17 cellular contexts compared by ENCODE assay signal in genomic region chr5:76606665-76607064, GRCh38.
DNase-seq lines count a peak whose midpoint lies in the region; ATAC-seq lines count a peak whose summit lies in the region.
"Had no signal": no experiment of that assay in that cellular context is flagged by ENCODE, and none has a peak within 500 bp of the region (broad histone marks: within the 10 kb centered on the region; RNA-seq: fewer than 3 reads in every experiment).

No MANE protein-coding gene starts in this region.

- H3K27ac Mint-ChIP-seq in activated T-cell treated with anti-CD3 and anti-CD28 coated beads, Interleukin-2, amount 50 U/mL, for 24 hours: peak overlapping the region; percentile 73
- H3K27ac Mint-ChIP-seq: memory B cell had no signal

- H3K4me1 Mint-ChIP-seq in activated T-cell treated with anti-CD3 and anti-CD28 coated beads, Interleukin-2, amount 50 U/mL, for 24 hours (ENCODE audit: low read depth): peaks cover 43% of the 10 kb centered on the region
- H3K4me1 Mint-ChIP-seq: memory B cell had no signal

- no peaks in the 10 kb centered on the region for H3K27me3 Mint-ChIP-seq in activated T-cell treated with anti-CD3 and anti-CD28 coated beads, Interleukin-2, amount 50 U/mL, for 24 hours
- H3K27me3 Mint-ChIP-seq: memory B cell, naive B cell had no signal

- H3K36me3 Mint-ChIP-seq in activated T-cell treated with anti-CD3 and anti-CD28 coated beads, Interleukin-2, amount 50 U/mL, for 24 hours (ENCODE audit: low read depth): peaks cover 72% of the 10 kb centered on the region
- H3K36me3 Mint-ChIP-seq: naive B cell had no signal

- no peaks in the 10 kb centered on the region for H3K9me3 Mint-ChIP-seq in activated T-cell treated with anti-CD3 and anti-CD28 coated beads, Interleukin-2, amount 50 U/mL, for 24 hours
- H3K9me3 Mint-ChIP-seq: memory B cell, naive B cell had no signal

- ATAC-seq in HG03571 (IDR thresholded peaks at IDR 0.05; ENCODE audit: unreplicated experiment) (peak; percentile 37), HG02610 (IDR thresholded peaks at IDR 0.05; ENCODE audit: unreplicated experiment) (no peak), GM21360 (IDR thresholded peaks at IDR 0.05; ENCODE audit: unreplicated experiment) (no peak)
- ATAC-seq: Right ventricle myocardium inferior had no signal

- H3K4me3 Mint-ChIP-seq in activated T-cell treated with anti-CD3 and anti-CD28 coated beads, Interleukin-2, amount 50 U/mL, for 24 hours: no peak overlapping the region
- H3K4me3 Mint-ChIP-seq: memory B cell had no signal

- DNase-seq in activated T-cell treated with anti-CD3 and anti-CD28 coated beads, Interleukin-2, amount 50 U/mL, for 24 hours: no peak
- no peak for DNase-seq in activated T-cell treated with anti-CD3 and anti-CD28 coated beads for 4 hours
- DNase-seq in fibroblast of gingiva (ENCODE audit: low read depth): peak; percentile 23
- no peak for DNase-seq in NAMALWA (ENCODE audit: low spot score)
- no peak for DNase-seq in NCI-H524 treated with DMSO at 0.1 percent for 48 hours (lab: John Stamatoyannopoulos, UW)
- DNase-seq: foreskin melanocyte; GDM1; naive B cell; NCI-H1436 treated with DMSO at 0.1 percent for 48 hours; NCI-H69; stimulated activated CD4-positive, alpha-beta T cell treated with anti-CD3 and anti-CD28 coated beads, Interleukin-4, amount 100 ng/mL, for 1 hour; WERI-Rb-1 had no signal
